16 cellular contexts compared by ENCODE assay signal in genomic region chr18:27109403-27109802, GRCh38.
"Had no signal": no experiment of that assay in that cellular context is flagged by ENCODE, and none has a peak within 500 bp of the region (broad histone marks: within the 10 kb centered on the region; RNA-seq: fewer than 3 reads in every experiment).

No MANE protein-coding gene starts in this region.

- H3K4me1 ChIP-seq: esophagus muscularis mucosa, right lobe of liver, tibial nerve, uterus had no signal

- H3K4me3 ChIP-seq: esophagus muscularis mucosa, right lobe of liver, tibial nerve, uterus had no signal

- ATAC-seq: activated CD4-positive, alpha-beta T cell treated with anti-CD3 and anti-CD28 coated beads for 36 hours; natural killer cell treated with Interleukin-12 subunit alpha and Interleukin-12 subunit beta and Interleukin-15 and Interleukin-18, amount 100 ng/mL, for 72 hours; right lobe of liver had no signal

- H3K9me3 ChIP-seq: right lobe of liver, uterus had no signal

- H3K27me3 ChIP-seq: esophagus muscularis mucosa, right lobe of liver, tibial nerve, uterus had no signal

- DNase-seq: activated CD4-positive, alpha-beta T cell treated with anti-CD3 and anti-CD28 coated beads for 36 hours; activated CD4-positive, alpha-beta T cell treated with anti-CD3 and anti-CD28 coated beads, Interleukin-2, amount 50 U/mL, for 48 hours; activated gamma-delta T cell; effector CD8-positive, alpha-beta T cell; left cardiac atrium; occipital lobe; posterior cingulate gyrus; right lobe of liver; small intestine; stimulated activated CD4-positive, alpha-beta T cell treated with anti-CD3 and anti-CD28 coated beads, Interleukin-15, amount 100 ng/mL, for 24 hours; stimulated activated CD4-positive, alpha-beta T cell treated with anti-CD3 and anti-CD28 coated beads, Interleukin-2, amount 100 ng/mL, for 48 hours; uterus; WERI-Rb-1 had no signal

- H3K27ac ChIP-seq: esophagus muscularis mucosa, right lobe of liver, tibial nerve, uterus, WERI-Rb-1 had no signal
